21 cellular contexts compared by ENCODE assay signal in the genomic region with DNA sequence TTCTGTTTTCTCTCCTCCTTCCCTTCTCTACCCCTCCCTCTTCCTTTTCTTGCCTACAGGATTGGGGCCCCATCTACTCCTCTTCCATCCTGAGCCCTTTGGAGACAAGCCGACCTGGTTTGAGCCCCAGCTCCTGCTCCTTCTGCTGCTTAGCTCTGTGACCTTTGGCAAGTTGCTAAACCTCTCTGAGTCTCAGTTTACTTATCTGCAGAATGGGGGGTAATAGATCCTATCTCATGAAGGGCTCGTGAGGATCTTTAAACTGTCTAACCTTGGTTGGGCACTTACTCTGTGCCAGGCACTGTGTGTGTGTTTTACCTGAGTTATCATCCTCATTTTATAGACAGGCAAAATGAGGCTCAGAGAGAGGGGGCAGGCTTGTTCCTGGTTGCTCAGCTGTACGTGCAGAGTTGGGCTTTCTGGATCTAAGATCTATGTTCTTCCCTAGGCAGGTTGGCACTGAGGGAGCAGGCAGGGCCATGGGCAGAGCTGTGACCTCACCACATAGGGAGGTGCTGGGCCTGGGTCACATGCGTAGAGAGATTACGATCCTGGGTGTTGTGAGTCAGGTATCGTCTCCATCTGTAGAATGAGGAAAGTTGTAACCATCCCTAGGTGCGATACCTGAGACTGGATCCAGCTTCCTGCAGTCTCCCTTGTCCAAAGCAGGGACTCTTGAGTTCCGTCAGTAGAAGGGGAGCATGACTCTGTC. TPM values are rescaled to one million over a fixed set of nuclear protein-coding genes. Genes with fewer than 3 reads are reported as not detected.
DNase-seq lines count a peak whose midpoint lies in the region; ATAC-seq and TF ChIP-seq lines count a peak whose summit lies in the region.
"Had no signal": no experiment of that assay in that cellular context is flagged by ENCODE, and none has a peak within 500 bp of the region (broad histone marks: within the 10 kb centered on the region; RNA-seq: fewer than 3 reads in every experiment).

No MANE protein-coding gene starts in this region.

- H3K4me3 Mint-ChIP-seq in activated T-helper 17 cell treated with anti-CD3 and anti-CD28 coated beads, Interleukin-2, amount 50 U/mL, for 72 hours = no peak overlapping the region
- H3K4me3 Mint-ChIP-seq: CD4-positive, CD25-positive, alpha-beta regulatory T cell; effector memory CD8-positive, alpha-beta T cell; memory B cell; naive thymus-derived CD4-positive, alpha-beta T cell had no signal

- H3K27me3 ChIP-seq in HCT116 (ENCODE audit: insufficient read depth, low read length) = no peaks in the 10 kb centered on the region
- no peaks in the 10 kb centered on the region for H3K27me3 ChIP-seq in SJSA1 (replicated peaks)
- H3K27me3 ChIP-seq in BE2C = no peaks in the 10 kb centered on the region
- H3K27me3 ChIP-seq: MG63 had no signal

- TF ChIP-seq RAD21 in HCT116 (IDR thresholded peaks at IDR 0.05; ENCODE audit: low read depth) = no peak

- no peak overlapping the region for H2AFZ ChIP-seq in HCT116 (ENCODE audit: low read depth, low read length, poor library complexity, severe bottlenecking)

- H3K4me1 Mint-ChIP-seq in activated T-helper 17 cell treated with anti-CD3 and anti-CD28 coated beads, Interleukin-2, amount 50 U/mL, for 72 hours = no peaks in the 10 kb centered on the region
- H3K4me1 Mint-ChIP-seq: memory B cell had no signal

- intact Hi-C loops in HCT116 (cut with micrococcal nuclease) = no loop called here
- intact Hi-C loops in posterior vena cava (cut with DNase I) = loop anchor here (5.0 kb wide), 2 partner anchors 142 to 147 kb away; no protein-coding TSS in a partner anchor

- H3K36me3 ChIP-seq in HCT116 (ENCODE audit: control insufficient read depth in 1 of 2, insufficient read depth in 2 of 2, low read length in 2 of 2) (no peaks in the 10 kb centered on the region), SJSA1 (no peaks in the 10 kb centered on the region), BE2C (no peaks in the 10 kb centered on the region)
- H3K36me3 ChIP-seq: MG63 had no signal

- DNase-seq in HCT116 (ENCODE audit: low read depth, low spot score) (no peak), SJSA1 (ENCODE audit: low read depth in 1 of 2, low spot score in 2 of 2) (no peak), posterior vena cava (ENCODE audit: low spot score) (peak; percentile 56), NCI-H2107 treated with DMSO at 0.1 percent for 48 hours (lab: John Stamatoyannopoulos, UW; ENCODE audit: unreplicated experiment) (no peak), BE2C (no peak)
- DNase-seq: activated CD4-positive, alpha-beta T cell treated with anti-CD3 and anti-CD28 coated beads for 48 hours; activated gamma-delta T cell treated with Interleukin-2 at 50 U/mL for 16 hours; CD4-positive, CD25-positive, alpha-beta regulatory T cell; effector memory CD8-positive, alpha-beta T cell; H7; hippocampal formation; naive thymus-derived CD4-positive, alpha-beta T cell; NCI-H1436; stimulated activated CD4-positive, alpha-beta T cell treated with anti-CD3 and anti-CD28 coated beads, Interleukin-4, amount 100 ng/mL, for 4 hours had no signal

- H3K27ac Mint-ChIP-seq in activated T-helper 17 cell treated with anti-CD3 and anti-CD28 coated beads, Interleukin-2, amount 50 U/mL, for 72 hours = no peak overlapping the region
- H3K27ac Mint-ChIP-seq: CD4-positive, CD25-positive, alpha-beta regulatory T cell; effector memory CD8-positive, alpha-beta T cell; memory B cell; naive thymus-derived CD4-positive, alpha-beta T cell had no signal

- CTCF ChIA-PET in HCT116 (lab: Charles Lee) = interaction anchor here (1.9 to 4.5 kb wide), 4 partner anchors 13 to 97 kb away, joined by 6 to 53 read pairs (median 10); a partner anchor contains a TSS

- TF ChIP-seq POLR2A in HCT116 (IDR thresholded peaks at IDR 0.05; ENCODE audit: borderline replicate concordance, extremely low read depth, insufficient read depth, insufficient read length) = no peak

- H3K9me3 Mint-ChIP-seq in activated T-helper 17 cell treated with anti-CD3 and anti-CD28 coated beads, Interleukin-2, amount 50 U/mL, for 72 hours = no peaks in the 10 kb centered on the region
- H3K9me3 Mint-ChIP-seq: CD4-positive, CD25-positive, alpha-beta regulatory T cell; effector memory CD8-positive, alpha-beta T cell; memory B cell; naive thymus-derived CD4-positive, alpha-beta T cell had no signal

- peaks cover 18 to 49% of the 10 kb centered on the region in 2 experiments; a peak in 3 of 4 replicates for H3K4me1 ChIP-seq in HCT116 (ENCODE audit: control insufficient read depth in 1 of 2, insufficient read depth in 2 of 2, low read length in 2 of 2)
- peaks cover 15% of the 10 kb centered on the region for H3K4me1 ChIP-seq in SJSA1 (replicated peaks)
- peaks cover 3% of the 10 kb centered on the region; the same call in 1 of the 2 replicates for H3K4me1 ChIP-seq in BE2C

- no TSS peak for BruUV-seq in HCT116 (replicated peaks; lab: Mats Ljungman, UMichigan)

- POLR2A ChIA-PET in HCT116 (lab: Charles Lee) = no interaction called here

- no peak for TF ChIP-seq CTCF in HCT116 (IDR thresholded peaks at IDR 0.05 in 2 of 3, conservative IDR thresholded peaks at IDR 0.05 in 1 of 3; ENCODE audit: borderline replicate concordance in 1 of 3, insufficient read depth in 1 of 3, low read depth in 2 of 3, low read length in 2 of 3)
- TF ChIP-seq CTCF in BE2C (IDR thresholded peaks at IDR 0.05; ENCODE audit: low read depth, low read length) = no peak

- H4K20me1 ChIP-seq in HCT116 (ENCODE audit: insufficient read depth) = no peaks in the 10 kb centered on the region

- H3K79me2 ChIP-seq in HCT116 (ENCODE audit: insufficient read depth, low read length) = no peaks in the 10 kb centered on the region

- H3K4me3 ChIP-seq in HCT116 (replicated peaks in 1 of 2; ENCODE audit: low read depth in 1 of 2, low read length in 2 of 2) (no peak overlapping the region), SJSA1 (no peak overlapping the region), BE2C (ENCODE audit: low read depth, low read length) (no peak overlapping the region)
- H3K4me3 ChIP-seq: GM12878, MG63 had no signal

- no peak for ATAC-seq in HCT116
- peak; percentile 65 for ATAC-seq in esophagus mucosa
- no peak for ATAC-seq in activated T-helper 17 cell treated with anti-CD3 and anti-CD28 coated beads, Interleukin-2, amount 50 U/mL, for 72 hours (replicated peaks)
- no peak for ATAC-seq in HG03025 (IDR thresholded peaks at IDR 0.05; ENCODE audit: low FRiP score, unreplicated experiment)
- ATAC-seq: effector memory CD8-positive, alpha-beta T cell; GM12878; naive thymus-derived CD4-positive, alpha-beta T cell had no signal

- H3K4me2 ChIP-seq in HCT116 (ENCODE audit: low read length) = peak overlapping the region; percentile 58

- RAD21 ChIA-PET in HCT116 (lab: Charles Lee; ENCODE audit: low non-redundant PET in 1 of 2, low total read pairs in 2 of 2, uncharacterized antibody in 2 of 2, unreplicated experiment in 2 of 2) = interaction anchor here (1.1 to 2.4 kb wide), 4 partner anchors 13 to 97 kb away, joined by 3 to 10 read pairs (median 8); no protein-coding TSS in a partner anchor

- H3K9ac ChIP-seq in HCT116 (ENCODE audit: low read length) = no peak overlapping the region

- no peaks in the 10 kb centered on the region for H3K9me3 ChIP-seq in HCT116 (ENCODE audit: control insufficient read depth in 1 of 2, insufficient read depth in 1 of 2, low read depth in 1 of 2, low read length in 2 of 2)
- H3K9me3 ChIP-seq in SJSA1 (replicated peaks) = no peaks in the 10 kb centered on the region
- no peaks in the 10 kb centered on the region for H3K9me3 ChIP-seq in BE2C
- H3K9me3 ChIP-seq: MG63 had no signal

- H3K36me3 Mint-ChIP-seq in activated T-helper 17 cell treated with anti-CD3 and anti-CD28 coated beads, Interleukin-2, amount 50 U/mL, for 72 hours (ENCODE audit: low read depth) = no peaks in the 10 kb centered on the region
- H3K36me3 Mint-ChIP-seq: CD4-positive, CD25-positive, alpha-beta regulatory T cell; memory B cell; naive thymus-derived CD4-positive, alpha-beta T cell had no signal

- H3K27me3 Mint-ChIP-seq in activated T-helper 17 cell treated with anti-CD3 and anti-CD28 coated beads, Interleukin-2, amount 50 U/mL, for 72 hours = peaks cover 13% of the 10 kb centered on the region

- no peak overlapping the region for H3K27ac ChIP-seq in HCT116 (ENCODE audit: low read depth, low read length)
- peak overlapping the region; percentile 72; the same call in 1 of the 2 replicates for H3K27ac ChIP-seq in SJSA1

- no peaks in the 10 kb centered on the region for H3K9me2 ChIP-seq in HCT116 (ENCODE audit: insufficient read depth)

TF ChIP-seq in HCT116, 20 proteins besides CTCF, POLR2A, EP300 and RAD21 (continues in another document):
- TF ChIP-seq, protein P1, sequence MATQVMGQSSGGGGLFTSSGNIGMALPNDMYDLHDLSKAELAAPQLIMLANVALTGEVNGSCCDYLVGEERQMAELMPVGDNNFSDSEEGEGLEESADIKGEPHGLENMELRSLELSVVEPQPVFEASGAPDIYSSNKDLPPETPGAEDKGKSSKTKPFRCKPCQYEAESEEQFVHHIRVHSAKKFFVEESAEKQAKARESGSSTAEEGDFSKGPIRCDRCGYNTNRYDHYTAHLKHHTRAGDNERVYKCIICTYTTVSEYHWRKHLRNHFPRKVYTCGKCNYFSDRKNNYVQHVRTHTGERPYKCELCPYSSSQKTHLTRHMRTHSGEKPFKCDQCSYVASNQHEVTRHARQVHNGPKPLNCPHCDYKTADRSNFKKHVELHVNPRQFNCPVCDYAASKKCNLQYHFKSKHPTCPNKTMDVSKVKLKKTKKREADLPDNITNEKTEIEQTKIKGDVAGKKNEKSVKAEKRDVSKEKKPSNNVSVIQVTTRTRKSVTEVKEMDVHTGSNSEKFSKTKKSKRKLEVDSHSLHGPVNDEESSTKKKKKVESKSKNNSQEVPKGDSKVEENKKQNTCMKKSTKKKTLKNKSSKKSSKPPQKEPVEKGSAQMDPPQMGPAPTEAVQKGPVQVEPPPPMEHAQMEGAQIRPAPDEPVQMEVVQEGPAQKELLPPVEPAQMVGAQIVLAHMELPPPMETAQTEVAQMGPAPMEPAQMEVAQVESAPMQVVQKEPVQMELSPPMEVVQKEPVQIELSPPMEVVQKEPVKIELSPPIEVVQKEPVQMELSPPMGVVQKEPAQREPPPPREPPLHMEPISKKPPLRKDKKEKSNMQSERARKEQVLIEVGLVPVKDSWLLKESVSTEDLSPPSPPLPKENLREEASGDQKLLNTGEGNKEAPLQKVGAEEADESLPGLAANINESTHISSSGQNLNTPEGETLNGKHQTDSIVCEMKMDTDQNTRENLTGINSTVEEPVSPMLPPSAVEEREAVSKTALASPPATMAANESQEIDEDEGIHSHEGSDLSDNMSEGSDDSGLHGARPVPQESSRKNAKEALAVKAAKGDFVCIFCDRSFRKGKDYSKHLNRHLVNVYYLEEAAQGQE (IDR thresholded peaks at IDR 0.05; ENCODE audit: low read depth) = no peak
- TF ChIP-seq CBX3 (IDR thresholded peaks at IDR 0.05; ENCODE audit: low read depth) (no peak), SIN3A (IDR thresholded peaks at IDR 0.05; ENCODE audit: low read depth) (no peak), ZFX (IDR thresholded peaks at IDR 0.05) (no peak)

RNA-seq across cellular contexts. Expression of a gene that starts 58.5 kb away (rescaled TPM):
- total RNA-seq in HCT116 (2021; ENCODE audit: unreplicated experiment) = 7.0 TPM
- 4.0 and 4.1 TPM in 2 replicates for polyA plus RNA-seq in HCT116 (2012)
- total RNA-seq in SJSA1 (2014; rRNA removed; shearing (Covaris generic)) = 0.05 TPM in 1 of 2 replicates, not detected in the other
- total RNA-seq in esophagus mucosa = not detected
- total RNA-seq in posterior vena cava = under 1 TPM; 0.62 to 0.83 TPM
- under 1 TPM; 0.11 to 0.26 TPM for total RNA-seq in activated T-helper 17 cell treated with anti-CD3 and anti-CD28 coated beads, Interleukin-2, amount 50 U/mL, for 72 hours
- 29.1 TPM for polyA plus RNA-seq in BE2C (2012; ENCODE audit: insufficient read depth, insufficient read length, low read depth)
- total RNA-seq: GM12878, RPMI7951 had no signal
- polyA plus RNA-seq: CD4-positive, CD25-positive, alpha-beta regulatory T cell; naive thymus-derived CD4-positive, alpha-beta T cell had no signal
